23 cellular contexts compared by ENCODE assay signal in the genomic region with DNA sequence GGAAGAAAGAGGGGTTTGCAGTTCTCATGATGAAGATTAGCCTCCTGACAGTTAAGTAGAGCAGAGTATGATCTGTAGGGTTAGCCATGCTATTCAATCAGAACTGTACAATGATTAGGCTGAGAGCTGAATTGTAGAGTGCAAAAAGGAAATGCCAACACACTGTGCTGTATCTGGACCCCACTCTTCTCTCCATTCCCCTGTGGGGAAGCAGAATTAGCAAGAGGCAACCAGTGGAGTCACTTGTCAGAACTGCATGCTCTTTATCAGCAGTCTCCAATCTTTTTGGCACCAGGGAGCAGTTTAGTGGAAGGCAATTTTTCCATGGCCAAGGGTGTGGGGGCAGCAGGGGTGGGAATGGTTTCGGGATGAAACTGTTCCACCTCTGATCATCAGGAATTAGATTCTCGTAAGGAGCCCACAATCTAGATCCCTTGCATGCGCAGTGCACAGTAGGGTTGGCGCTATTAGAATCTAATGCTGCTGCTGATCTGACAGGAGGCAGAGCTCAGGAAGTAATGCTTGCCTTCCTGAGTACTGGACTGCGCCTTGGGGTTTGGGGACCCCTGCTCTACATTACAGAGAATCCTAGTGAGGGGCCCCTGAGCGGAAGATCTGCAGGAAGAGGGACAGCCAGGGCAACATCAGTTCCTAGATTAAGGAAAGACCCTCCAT. TPM values are rescaled to one million over a fixed set of nuclear protein-coding genes. Genes with fewer than 3 reads are reported as not detected.
A peak's percentile ranks its signal among the peaks of the same experiment; 100 is the strongest.
DNase-seq lines count a peak whose midpoint lies in the region; ATAC-seq, FAIRE-seq and TF ChIP-seq lines count a peak whose summit lies in the region.
"Had no signal": no experiment of that assay in that cellular context is flagged by ENCODE, and none has a peak within 500 bp of the region (broad histone marks: within the 10 kb centered on the region; RNA-seq: fewer than 3 reads in every experiment).

No MANE protein-coding gene starts in this region.

- H3K23me2 ChIP-seq in H1 (ENCODE audit: low read depth, low read length): no peaks in the 10 kb centered on the region

- H3K27ac ChIP-seq in H1 (ENCODE audit: low read depth, low read length) (no peak overlapping the region), mesodermal cell (ENCODE audit: low read depth, low read length, severe bottlenecking) (peak overlapping the region; percentile 67)
- H3K27ac ChIP-seq: cardiac muscle cell, thyroid gland had no signal

- no peak for TF ChIP-seq EP300 in H1 (IDR thresholded peaks at IDR 0.05; ENCODE audit: borderline replicate concordance in 1 of 2, low read depth in 2 of 2, low read length in 2 of 2)

- TF ChIP-seq RAD21 in H1 (IDR thresholded peaks at IDR 0.05 in 1 of 2, conservative IDR thresholded peaks at IDR 0.05 in 1 of 2; ENCODE audit: low read depth in 2 of 2, low read length in 2 of 2): no peak

- no peak overlapping the region for H3K4ac ChIP-seq in H1 (replicated peaks; ENCODE audit: insufficient read length, low read depth, low read length)

- no peak for FAIRE-seq in H1 (lab: Jason Lieb, UNC)
- FAIRE-seq: endometrium had no signal

- H3K18ac ChIP-seq in H1 (ENCODE audit: extremely low read depth, low read length): no peak overlapping the region; the same call in 1 of the 2 replicates

- H3K27me3 ChIP-seq in H1 (replicated peaks in 1 of 4; ENCODE audit: control insufficient read depth in 3 of 4, extremely low read depth in 1 of 4, insufficient read depth in 3 of 4, low read length in 3 of 4): no peaks in the 10 kb centered on the region
- H3K27me3 ChIP-seq: cardiac muscle cell, thyroid gland had no signal

- H3K23ac ChIP-seq in H1 (ENCODE audit: insufficient read length): no peak overlapping the region

- H4K8ac ChIP-seq in H1 (ENCODE audit: extremely low read depth, insufficient read depth, low read length): no peak overlapping the region

- H3K56ac ChIP-seq in H1 (replicated peaks; ENCODE audit: insufficient read length, low read depth, low read length): no peak overlapping the region

- TF ChIP-seq POLR2A in H1 (IDR thresholded peaks at IDR 0.05; ENCODE audit: control extremely low read depth in 1 of 2, low read depth in 2 of 2, low read length in 2 of 2): no peak

- H3K9ac ChIP-seq in H1 (replicated peaks in 1 of 4; ENCODE audit: extremely low read depth in 1 of 4, low read depth in 3 of 4, low read length in 3 of 4): no peak overlapping the region

- no peak overlapping the region for H3K14ac ChIP-seq in H1 (ENCODE audit: insufficient read length)

- CTCF ChIA-PET in H1 (lab: Charles Lee; ENCODE audit: partially characterized antibody): interaction anchor here (1.0 kb wide), 1 partner anchor 101 kb away, joined by 3 read pairs; no protein-coding TSS in a partner anchor

- 88% methylated on average over 6 of the region's 6 CpGs; no CpG with 5 or more reads in 1 of the 2 experiments for WGBS in H1 (ENCODE audit: extremely low coverage in 1 of 2, insufficient coverage in 1 of 2, insufficient read length in 1 of 2, insufficient replicate concordance in 2 of 2, low coverage in 1 of 2, low lambda C conversion rate in 2 of 2, missing lambda C conversion rate in 1 of 2), 2 experiments
- WGBS in mesodermal cell (ENCODE audit: insufficient coverage in 2 of 2), 2 experiments: 90 to 92% methylated on average over 5 to 6 of the region's 6 CpGs

- H3K4me1 ChIP-seq in H1 (replicated peaks in 1 of 4; ENCODE audit: control insufficient read depth in 3 of 4, insufficient read depth in 4 of 4, low read length in 3 of 4) (peaks cover 0 to 19% (median 7%) of the 10 kb centered on the region in 4 experiments; a peak in 3 of 7 replicates), mesodermal cell (ENCODE audit: control insufficient read depth, insufficient read depth, low read length, poor library complexity, severe bottlenecking) (peaks cover 57% of the 10 kb centered on the region)

- H2BK12ac ChIP-seq in H1 (ENCODE audit: low read depth, low read length): 0 out of 2 replicates have a peak overlapping the region, but pooled peaks have one; percentile 44

- H4K91ac ChIP-seq in H1 (replicated peaks; ENCODE audit: insufficient read length, low read length): no peak overlapping the region

- H2BK120ac ChIP-seq in H1 (replicated peaks; ENCODE audit: low read depth, low read length): no peak overlapping the region

- TF ChIP-seq CTCF in H1 (IDR thresholded peaks at IDR 0.05; ENCODE audit: control extremely low read depth in 1 of 3, insufficient read depth in 1 of 3, low read depth in 1 of 3, low read length in 3 of 3): no peak

- POLR2A ChIA-PET in H1 (lab: Charles Lee; ENCODE audit: partially characterized antibody): no interaction called here

- H2BK5ac ChIP-seq in H1 (ENCODE audit: low read depth, low read length): no peak overlapping the region; the same call in 1 of the 2 replicates

- H4K5ac ChIP-seq in H1 (ENCODE audit: insufficient read length, low read depth, low read length): no peak overlapping the region

- H2AFZ ChIP-seq in H1 (ENCODE audit: low read length): no peak overlapping the region

- no peaks in the 10 kb centered on the region for H3K79me1 ChIP-seq in H1 (ENCODE audit: low read depth, low read length)

- H3K79me2 ChIP-seq in H1 (ENCODE audit: control insufficient read depth in 1 of 2, insufficient read depth in 2 of 2, low read length in 2 of 2): no peaks in the 10 kb centered on the region

- no peak overlapping the region for H3K4me2 ChIP-seq in H1 (ENCODE audit: insufficient read depth in 1 of 2, low read depth in 2 of 2, low read length in 2 of 2)

- no peak overlapping the region for H3K4me3 ChIP-seq in H1 (ENCODE audit: extremely low read depth in 1 of 4, insufficient read depth in 2 of 4, low read depth in 3 of 4, low read length in 4 of 4)
- no peak overlapping the region for H3K4me3 ChIP-seq in mesodermal cell (ENCODE audit: extremely low read depth, insufficient read depth, low read length, poor library complexity, severe bottlenecking)
- H3K4me3 ChIP-seq: cardiac muscle cell, thyroid gland had no signal

- no peaks in the 10 kb centered on the region for H3K9me3 ChIP-seq in H1 (ENCODE audit: insufficient read depth in 2 of 2, low read depth in 1 of 2, low read length in 1 of 2)
- H3K9me3 ChIP-seq in mesodermal cell (ENCODE audit: control insufficient read depth, low read length): no peaks in the 10 kb centered on the region
- H3K9me3 ChIP-seq: thyroid gland had no signal

- H4K20me1 ChIP-seq in H1 (replicated peaks in 1 of 2; ENCODE audit: control insufficient read depth in 1 of 2, insufficient read depth in 2 of 2, low read length in 2 of 2): no peaks in the 10 kb centered on the region

- no peaks in the 10 kb centered on the region for H3K36me3 ChIP-seq in H1 (ENCODE audit: control insufficient read depth in 2 of 4, insufficient read depth in 4 of 4, low read length in 3 of 4)
- no peaks in the 10 kb centered on the region for H3K36me3 ChIP-seq in mesodermal cell (ENCODE audit: control insufficient read depth, insufficient read depth, low read length)
- H3K36me3 ChIP-seq: cardiac muscle cell, thyroid gland had no signal

- no peak overlapping the region for H2AK5ac ChIP-seq in H1 (ENCODE audit: low read depth, low read length)

- no peak overlapping the region for H2BK15ac ChIP-seq in H1 (ENCODE audit: low read length)

- H2BK20ac ChIP-seq in H1 (ENCODE audit: low read length): no peak overlapping the region

- DNase-seq in EH (ENCODE audit: low read depth) (peak; percentile 48), NCI-H226 (peak; percentile 43), H1 (ENCODE audit: low read depth in 1 of 2, low spot score in 2 of 2) (no peak), NCI-H2029 (lab: John Stamatoyannopoulos, UW) (no peak), SIG-M5 treated with dmso at 0.1 percent for 504 hours (lab: John Stamatoyannopoulos, UW; ENCODE audit: unreplicated experiment) (no peak), NCI-H1930 (lab: John Stamatoyannopoulos, UW) (no peak)
- DNase-seq: activated naive CD4-positive, alpha-beta T cell treated with anti-CD3 and anti-CD28 coated beads, Interleukin-2, amount 10 ng/mL, durations not matched to agents 7 days and 5 days; C1 segment of cervical spinal cord; Calu3; glutamatergic neuron; KG1; NCI-H1694; NCI-H526 treated with DMSO at 0.1 percent for 48 hours; occipital lobe; RPMI8226; stimulated activated CD4-positive, alpha-beta T cell treated with anti-CD3 and anti-CD28 coated beads, Interleukin-4, amount 100 ng/mL, for 1 hour; T1000; thyroid gland had no signal

- ATAC-seq in GM18517 (IDR thresholded peaks at IDR 0.05; ENCODE audit: unreplicated experiment): no peak

TF ChIP-seq in H1, 55 proteins besides CTCF, POLR2A, EP300 and RAD21:
- TF ChIP-seq CTBP2 (IDR thresholded peaks at IDR 0.05; ENCODE audit: borderline replicate concordance, insufficient read depth, insufficient read length, low read length) (no peak), SRF (IDR thresholded peaks at IDR 0.05; ENCODE audit: low read depth, low read length) (no peak)

RNA-seq across cellular contexts. Expression of a gene that starts 19.4 kb away (rescaled TPM):
- 1.0 and 1.2 TPM in 2 replicates for total RNA-seq in H1 (2021; fragmentation: NEBNext Ultra II Directional; extraction: Animal tissue kit (Norgen Biotek cat#: 25700))
- 0.58 and 0.94 TPM in 2 replicates for polyA plus RNA-seq in H1 (2011; rRNA removed)
- polyA plus RNA-seq in H1 (2011; cell fraction: cytosol; rRNA removed): 0.65 TPM
- 0.84 TPM for polyA plus RNA-seq in H1 (2011; cell fraction: nucleus; rRNA removed)
- polyA plus RNA-seq in H1 (2012, experiment 1 of 2): 0.97 to 1.9 TPM (median 1.1 TPM) in 4 replicates
- 0.12 TPM for polyA plus RNA-seq in H1 (2012, experiment 2 of 2)
- polyA plus RNA-seq in H1 (2013, experiment 1 of 2): 0.20 TPM
- 0.24 TPM for polyA plus RNA-seq in H1 (2013, experiment 2 of 2)
- polyA minus RNA-seq in H1 (2011; rRNA and poly(A)+ RNA removed): 2.1 and 5.3 TPM in 2 replicates
- 1.5 TPM for polyA minus RNA-seq in H1 (2011; cell fraction: cytosol; rRNA and poly(A)+ RNA removed)
- 3.4 TPM for polyA minus RNA-seq in H1 (2011; cell fraction: nucleus; rRNA and poly(A)+ RNA removed)
- 22.8 TPM for polyA plus RNA-seq in mesodermal cell (2013, experiment 1 of 2)
- 18.6 TPM for polyA plus RNA-seq in mesodermal cell (2013, experiment 2 of 2)
- total RNA-seq: activated T-helper 1 cell treated with anti-CD3 and anti-CD28 coated beads, Interleukin-12 subunit alpha, Interleukin-12 subunit beta, Interleukin-2, Interleukin-4 antibody, amounts not matched to agents 30 ng/mL and 10 ng/mL and 1 ng/mL, durations not matched to agents 14 hours and 24 hours and 36 hours had no signal

Comparison
In these comparisons a context has a peak if more than half of its experiments do, and no peak if none do; other contexts are left out.
1. DNase-seq: peak in EH (single experiment) and NCI-H226 (single experiment); none in H1 (0 of 2), NCI-H2029 (single experiment), SIG-M5 treated with dmso at 0.1 percent for 504 hours (single experiment) and NCI-H1930 (0 of 2).